Comparison of ENCODE assay signal across 21 cellular contexts in genomic region chr2:239857591-239857990, GRCh38.
"Had no signal": no experiment of that assay in that cellular context is flagged by ENCODE, and none has a peak within 500 bp of the region (broad histone marks: within the 10 kb centered on the region; RNA-seq: fewer than 3 reads in every experiment).

No MANE protein-coding gene starts in this region.

- H2AFZ ChIP-seq: neural progenitor cell, parathyroid adenoma had no signal

- H3K36me3 Mint-ChIP-seq: mesothelial cell of epicardium; natural killer cell; neural progenitor cell; stimulated activated memory B cell treated with anti-CD40 and anti-IgM and Interleukin-4, amounts not matched to agents 10 μg/mL and 1 μg/mL and 100 μg/mL, for 72 hours had no signal

- H3K4me3 ChIP-seq: gastrocnemius medialis, heart right ventricle, neural progenitor cell, prostate gland, right lobe of liver, spleen, tibial artery had no signal

- FAIRE-seq: colon had no signal

- ATAC-seq: esophagus mucosa; gastrocnemius medialis; heart right ventricle; natural killer cell; stimulated activated memory B cell treated with anti-CD40 and anti-IgM and Interleukin-4, amounts not matched to agents 10 μg/mL and 1 μg/mL and 100 μg/mL, for 72 hours had no signal

- H3K27ac ChIP-seq: gastrocnemius medialis, heart right ventricle, parathyroid adenoma, prostate gland, right lobe of liver, spleen, tibial artery had no signal

- H3K27me3 ChIP-seq: gastrocnemius medialis, right lobe of liver had no signal

- H3K79me2 ChIP-seq: parathyroid adenoma had no signal

- H3K36me3 ChIP-seq: gastrocnemius medialis, heart right ventricle, neural progenitor cell, prostate gland, right lobe of liver, spleen, tibial artery had no signal

- H3K9ac ChIP-seq: neural progenitor cell, parathyroid adenoma had no signal

- H3K9me3 ChIP-seq: gastrocnemius medialis, heart right ventricle, prostate gland, right lobe of liver, spleen, tibial artery had no signal

- H3K9me3 Mint-ChIP-seq: dendritic cell treated with granulocyte-macrophage colony-stimulating factor and Interleukin-4, amounts not matched to agents 40 ng/mL and 50 ng/mL, for 4 days; natural killer cell had no signal

- H3K4me1 ChIP-seq: gastrocnemius medialis, heart right ventricle, prostate gland, right lobe of liver, tibial artery had no signal

- H3K27ac Mint-ChIP-seq: dendritic cell treated with granulocyte-macrophage colony-stimulating factor and Interleukin-4, amounts not matched to agents 40 ng/mL and 50 ng/mL, for 4 days; mesothelial cell of epicardium; natural killer cell; neural progenitor cell; stimulated activated memory B cell treated with anti-CD40 and anti-IgM and Interleukin-4, amounts not matched to agents 10 μg/mL and 1 μg/mL and 100 μg/mL, for 72 hours; stimulated activated naive CD8-positive, alpha-beta T cell treated with anti-CD3 and anti-CD28 coated beads, Interleukin-15, Interleukin-2, amounts not matched to agents 100 ng/mL and 50 ng/mL, for 24 hours had no signal

- H3K4me3 Mint-ChIP-seq: dendritic cell treated with granulocyte-macrophage colony-stimulating factor and Interleukin-4, amounts not matched to agents 40 ng/mL and 50 ng/mL, for 4 days; mesothelial cell of epicardium; natural killer cell; neural progenitor cell; stimulated activated memory B cell treated with anti-CD40 and anti-IgM and Interleukin-4, amounts not matched to agents 10 μg/mL and 1 μg/mL and 100 μg/mL, for 72 hours; stimulated activated naive CD8-positive, alpha-beta T cell treated with anti-CD3 and anti-CD28 coated beads, Interleukin-15, Interleukin-2, amounts not matched to agents 100 ng/mL and 50 ng/mL, for 24 hours had no signal

- DNase-seq: cerebellar nuclear complex; gastrocnemius medialis; heart right ventricle; islet precursor cell; natural killer cell; occipital lobe; right lobe of liver; spleen; stimulated activated CD4-positive, alpha-beta T cell treated with anti-CD3 and anti-CD28 coated beads, Interleukin-15, amount 100 ng/mL, for 24 hours; stimulated activated CD4-positive, alpha-beta T cell treated with anti-CD3 and anti-CD28 coated beads, Interleukin-1b, Interleukin-23, amount 100 ng/mL, for 48 hours; stimulated activated CD4-positive, alpha-beta T cell treated with anti-CD3 and anti-CD28 coated beads, Interleukin-4, amount 100 ng/mL, for 24 hours; tibial artery had no signal

- H3K4me1 Mint-ChIP-seq: mesothelial cell of epicardium; natural killer cell; stimulated activated memory B cell treated with anti-CD40 and anti-IgM and Interleukin-4, amounts not matched to agents 10 μg/mL and 1 μg/mL and 100 μg/mL, for 72 hours had no signal
